ENCODE assay signal across 8 cellular contexts in the genomic region with DNA sequence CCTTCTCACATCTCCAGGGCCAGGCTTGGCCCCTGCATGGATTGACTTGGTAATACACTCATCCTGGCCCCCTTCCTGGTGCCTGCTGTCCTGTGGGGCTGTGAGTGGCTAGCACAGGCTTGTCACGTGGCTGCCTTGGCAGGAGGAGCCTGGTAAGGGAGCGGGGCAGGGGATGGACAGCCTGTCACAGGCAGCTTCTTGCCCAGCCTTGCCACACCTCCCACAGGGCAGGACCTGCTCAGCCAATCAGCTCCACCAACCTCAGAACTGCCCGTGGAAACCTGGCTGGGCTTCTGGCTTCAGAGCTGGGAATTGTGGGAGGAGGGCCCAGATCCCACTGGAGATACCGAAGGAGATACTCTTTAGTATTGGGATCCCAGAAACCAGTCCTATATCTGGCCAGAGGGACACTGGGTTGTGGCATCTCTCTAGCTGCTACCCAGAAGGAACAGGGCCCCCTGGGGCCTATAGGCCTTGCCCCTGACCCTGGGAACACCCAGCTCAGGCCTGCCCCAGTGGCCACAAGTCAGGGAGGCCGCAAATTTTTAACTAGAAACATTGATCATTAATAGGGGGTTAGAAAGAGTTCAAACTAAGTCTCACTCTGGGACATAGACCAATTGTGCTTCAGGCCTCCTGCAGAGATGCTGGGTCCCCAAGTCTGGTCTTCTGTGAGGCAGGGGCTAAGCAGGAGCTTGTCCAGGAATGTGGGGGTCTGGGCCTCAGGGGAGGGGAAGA. TPM values are rescaled to one million over a fixed set of nuclear protein-coding genes. Genes with fewer than 3 reads are reported as not detected.
A peak's percentile ranks its signal among the peaks of the same experiment; 100 is the strongest.
DNase-seq lines count a peak whose midpoint lies in the region; ATAC-seq and TF ChIP-seq lines count a peak whose summit lies in the region.

A gene (plus strand): TSS at position 330 of the 738 bp plus-strand sequence. CDS start 315 bp downstream, at position 645.

- H3K9me3 Mint-ChIP-seq in chondrocyte (ENCODE audit: low read depth), result no peaks in the 10 kb centered on the region

- intact Hi-C loops in uterus (cut with DNase I; ENCODE audit: low total_unique reads), result no loop called here

- no peaks in the 10 kb centered on the region for H3K4me1 ChIP-seq in uterus

- H3K36me3 ChIP-seq in uterus, result no peaks in the 10 kb centered on the region

- H3K4me3 ChIP-seq in LNCaP clone FGC (ENCODE audit: low read depth, low read length) (peak within 1 kb of the TSS; percentile 55), uterus (no peak within 1 kb of the TSS)

- H3K27me3 Mint-ChIP-seq in chondrocyte (ENCODE audit: low read depth), result no peaks in the 10 kb centered on the region

- no peaks in the 10 kb centered on the region for H3K27me3 ChIP-seq in uterus

- ATAC-seq in GM18907 (IDR thresholded peaks at IDR 0.05; ENCODE audit: unreplicated experiment) (peak; percentile 78), GM18858 (IDR thresholded peaks at IDR 0.05; ENCODE audit: unreplicated experiment) (no peak)

- peak within 1 kb of the TSS in 1 of 2 donors; percentile 48 for H3K27ac ChIP-seq in uterus

- peaks cover 4% of the 10 kb centered on the region for H3K4me1 Mint-ChIP-seq in chondrocyte (ENCODE audit: low read depth)

- peak; percentile 97 for DNase-seq in LNCaP clone FGC (ENCODE audit: low read depth)
- DNase-seq in chondrocyte (ENCODE audit: low spot score), result peak; percentile 83
- DNase-seq in left kidney (ENCODE audit: low read depth, low spot score), result peak; percentile 93
- DNase-seq in uterus, result peak; percentile 51
- DNase-seq in NCI-H2029 (lab: John Stamatoyannopoulos, UW), result no peak
- DNase-seq in NK-92 (lab: John Stamatoyannopoulos, UW; ENCODE audit: unreplicated experiment), result no peak

- H3K36me3 Mint-ChIP-seq in chondrocyte (ENCODE audit: low read depth), result no peaks in the 10 kb centered on the region

- no peak for TF ChIP-seq POLR2A in uterus (IDR thresholded peaks at IDR 0.05)

- no peak within 1 kb of the TSS for H3K4me3 Mint-ChIP-seq in chondrocyte (ENCODE audit: unreplicated experiment)

- TF ChIP-seq CTCF in LNCaP clone FGC (IDR thresholded peaks at IDR 0.05; ENCODE audit: control insufficient read depth, extremely low read depth, insufficient read depth), result no peak
- TF ChIP-seq CTCF in chondrocyte (IDR thresholded peaks at IDR 0.05), result no peak
- no peak for TF ChIP-seq CTCF in uterus (IDR thresholded peaks at IDR 0.05)

- no peaks in the 10 kb centered on the region for H3K9me3 ChIP-seq in uterus

- no peak within 1 kb of the TSS for H3K27ac Mint-ChIP-seq in chondrocyte (ENCODE audit: unreplicated experiment)

RNA-seq across cellular contexts. Expression of the gene that starts here (rescaled TPM):
- total RNA-seq in chondrocyte, result 0.12 TPM in 1 of 3 replicates, not detected in the others
- total RNA-seq in uterus, result 1 to 10 TPM in 2 of 4 donors, under 1 TPM in 2; 0.26 to 2.5 (median 0.97) TPM

Comparison
In these comparisons a context has a peak if more than half of its experiments do, and no peak if none do; other contexts are left out.
1. Peak in DNase-seq in chondrocyte; RNA of the gene not detected or under 1 TPM.
2. DNase-seq: peak in LNCaP clone FGC (single experiment), left kidney (single experiment) and uterus (2 of 2); none in NCI-H2029 (single experiment) and NK-92 (single experiment).